In the genomic region with DNA sequence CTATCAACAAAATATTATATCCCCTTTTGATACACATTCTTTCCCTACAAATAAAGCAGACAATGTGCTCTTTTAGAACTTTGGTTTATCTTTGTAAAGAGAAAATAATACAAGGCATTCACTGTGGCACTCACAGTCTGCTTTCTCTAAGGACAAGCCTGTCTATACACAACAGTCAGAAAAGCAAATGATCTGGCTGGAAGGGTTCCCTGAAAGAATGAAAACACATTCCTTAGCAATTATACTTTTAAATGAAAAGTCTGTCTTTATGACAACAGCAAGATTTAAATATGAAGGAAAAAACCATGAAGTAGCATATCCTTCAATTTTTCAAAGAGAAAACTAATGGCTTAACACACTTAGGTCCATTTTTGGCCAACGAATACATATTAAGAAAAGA, we compare ENCODE assay signal across 5 cellular contexts.
DNase-seq lines count a peak whose midpoint lies in the region.
"Not testable (repeated sequence)": the region's sequence is repeated elsewhere in the genome, so short reads cannot be mapped to it uniquely, and the experiment has no call there.

No MANE protein-coding gene starts in this region.

- DNase-seq in COLO829 (ENCODE audit: low spot score) (peak; percentile 25), SK-MEL-5 (ENCODE audit: low read depth, low spot score) (peak; percentile 59), foreskin melanocyte (peak; percentile 12), medulla oblongata (ENCODE audit: extremely low spot score) (peak; percentile 38), pons (ENCODE audit: low spot score) (peak; percentile 66)

- in situ Hi-C loops in SK-MEL-5 (cut with HindIII; ENCODE audit: low pct_unique_long_range_greater_than_20kb, low sequenced_read_pairs): not testable (repeated sequence)

Comparison
In these comparisons a context has a peak if more than half of its experiments do, and no peak if none do; other contexts are left out.
1. Peak in every context shown above with its lines: DNase-seq.
2. DNase-seq: peak in every context shown above with its lines; median percentile 66 in pons; 59 in SK-MEL-5; 38 in medulla oblongata; 25 in COLO829; 12 in foreskin melanocyte.